Comparison of ENCODE assay signal across 1 cellular context in the genomic region with DNA sequence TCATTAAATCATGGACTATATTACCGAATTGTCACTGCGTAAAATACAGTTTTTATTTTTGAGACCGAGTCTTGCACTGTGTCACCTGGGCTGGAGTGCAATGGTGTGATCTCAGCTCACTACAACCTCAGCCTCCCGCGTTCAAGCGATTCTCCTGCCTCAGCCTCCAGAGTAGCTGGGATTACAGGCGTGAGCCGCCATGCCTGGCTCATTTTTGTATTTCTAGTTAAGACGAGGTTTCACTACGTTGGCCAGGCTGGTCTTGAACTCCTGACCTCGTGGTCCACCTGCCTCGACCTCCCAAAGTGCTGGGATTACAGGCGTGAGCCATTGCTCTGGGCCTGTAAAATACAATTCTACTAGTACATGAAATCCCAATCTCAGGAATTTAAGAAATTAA.
TF ChIP-seq lines count a peak whose summit lies in the region.

No MANE protein-coding gene starts in this region.

TF ChIP-seq in HepG2, 621 proteins besides CTCF, POLR2A, EP300 and RAD21:
- TF ChIP-seq ZBTB38 (CRISPR knock-in tag; IDR thresholded peaks at IDR 0.05) (peak; percentile 83), POGZ (CRISPR knock-in tag; IDR thresholded peaks at IDR 0.05) (peak; percentile 51; the same call in 1 of the 2 replicates), SALL1 (CRISPR knock-in tag; IDR thresholded peaks at IDR 0.05) (peak; percentile 20; the same call in 1 of the 2 replicates), ZMYM3 (CRISPR knock-in tag; IDR thresholded peaks at IDR 0.05) (peak; percentile 53; the same call in 1 of the 2 replicates), ZMYM2 (CRISPR knock-in tag; IDR thresholded peaks at IDR 0.05) (peak; percentile 73)
- TF ChIP-seq, protein P1, sequence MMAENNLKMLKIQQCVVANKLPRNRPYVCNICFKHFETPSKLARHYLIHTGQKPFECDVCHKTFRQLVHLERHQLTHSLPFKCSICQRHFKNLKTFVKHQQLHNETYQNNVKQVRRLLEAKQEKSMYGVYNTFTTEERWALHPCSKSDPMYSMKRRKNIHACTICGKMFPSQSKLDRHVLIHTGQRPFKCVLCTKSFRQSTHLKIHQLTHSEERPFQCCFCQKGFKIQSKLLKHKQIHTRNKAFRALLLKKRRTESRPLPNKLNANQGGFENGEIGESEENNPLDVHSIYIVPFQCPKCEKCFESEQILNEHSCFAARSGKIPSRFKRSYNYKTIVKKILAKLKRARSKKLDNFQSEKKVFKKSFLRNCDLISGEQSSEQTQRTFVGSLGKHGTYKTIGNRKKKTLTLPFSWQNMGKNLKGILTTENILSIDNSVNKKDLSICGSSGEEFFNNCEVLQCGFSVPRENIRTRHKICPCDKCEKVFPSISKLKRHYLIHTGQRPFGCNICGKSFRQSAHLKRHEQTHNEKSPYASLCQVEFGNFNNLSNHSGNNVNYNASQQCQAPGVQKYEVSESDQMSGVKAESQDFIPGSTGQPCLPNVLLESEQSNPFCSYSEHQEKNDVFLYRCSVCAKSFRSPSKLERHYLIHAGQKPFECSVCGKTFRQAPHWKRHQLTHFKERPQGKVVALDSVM (CRISPR knock-in tag; IDR thresholded peaks at IDR 0.05), result peak; percentile 90
- TF ChIP-seq, protein P2, sequence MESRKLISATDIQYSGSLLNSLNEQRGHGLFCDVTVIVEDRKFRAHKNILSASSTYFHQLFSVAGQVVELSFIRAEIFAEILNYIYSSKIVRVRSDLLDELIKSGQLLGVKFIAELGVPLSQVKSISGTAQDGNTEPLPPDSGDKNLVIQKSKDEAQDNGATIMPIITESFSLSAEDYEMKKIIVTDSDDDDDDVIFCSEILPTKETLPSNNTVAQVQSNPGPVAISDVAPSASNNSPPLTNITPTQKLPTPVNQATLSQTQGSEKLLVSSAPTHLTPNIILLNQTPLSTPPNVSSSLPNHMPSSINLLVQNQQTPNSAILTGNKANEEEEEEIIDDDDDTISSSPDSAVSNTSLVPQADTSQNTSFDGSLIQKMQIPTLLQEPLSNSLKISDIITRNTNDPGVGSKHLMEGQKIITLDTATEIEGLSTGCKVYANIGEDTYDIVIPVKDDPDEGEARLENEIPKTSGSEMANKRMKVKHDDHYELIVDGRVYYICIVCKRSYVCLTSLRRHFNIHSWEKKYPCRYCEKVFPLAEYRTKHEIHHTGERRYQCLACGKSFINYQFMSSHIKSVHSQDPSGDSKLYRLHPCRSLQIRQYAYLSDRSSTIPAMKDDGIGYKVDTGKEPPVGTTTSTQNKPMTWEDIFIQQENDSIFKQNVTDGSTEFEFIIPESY (CRISPR knock-in tag; IDR thresholded peaks at IDR 0.05), result peak; percentile 94
TF ChIP-seq in HepG2: peak in this region for 7; not testable (repeated sequence) for 614.
